Comparison of ENCODE assay signal across 12 cellular contexts in the genomic region with DNA sequence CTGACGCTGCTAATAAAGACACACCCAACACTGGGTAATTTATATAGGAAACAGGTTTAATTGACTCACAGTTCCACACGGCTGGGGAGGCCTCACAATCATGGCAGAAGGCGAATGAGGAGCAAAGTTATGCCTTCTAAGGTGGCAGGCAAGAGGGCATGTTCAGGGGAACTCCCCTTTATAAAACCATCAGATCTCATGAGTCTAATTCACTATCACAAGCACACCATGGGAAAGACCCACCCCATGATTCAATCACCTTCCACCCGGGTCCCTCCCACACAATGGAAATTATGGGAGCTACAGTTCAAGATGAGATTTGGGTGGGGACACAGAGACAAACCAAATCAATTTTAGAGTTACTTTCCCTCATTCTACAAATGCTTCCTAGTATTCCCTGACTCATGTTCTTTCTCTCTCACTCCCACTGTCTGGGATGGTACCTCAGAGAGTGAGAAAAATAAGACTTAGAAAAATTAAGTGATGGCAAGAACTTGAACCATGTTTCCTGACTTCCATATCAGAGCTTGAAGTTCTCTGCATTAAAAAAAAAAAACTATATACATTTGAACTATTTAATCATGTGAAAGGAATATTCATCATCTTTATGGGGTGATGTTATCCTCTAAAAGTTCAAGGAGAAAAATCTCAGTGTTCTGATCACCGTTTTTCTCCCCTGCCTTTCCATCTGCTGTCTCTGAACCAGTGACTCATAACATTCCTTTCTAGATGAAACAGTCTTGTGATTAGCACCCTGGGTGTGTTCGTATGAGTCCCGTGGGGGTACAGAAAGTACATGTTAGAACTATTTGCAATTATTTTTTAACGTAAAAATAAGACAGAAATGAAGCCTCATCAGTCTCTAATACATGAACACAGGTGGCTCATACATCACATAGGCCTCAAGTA.
DNase-seq lines count a peak whose midpoint lies in the region; ATAC-seq and TF ChIP-seq lines count a peak whose summit lies in the region.
"Had no signal": no experiment of that assay in that cellular context is flagged by ENCODE, and none has a peak within 500 bp of the region (broad histone marks: within the 10 kb centered on the region; RNA-seq: fewer than 3 reads in every experiment).

No MANE protein-coding gene starts in this region.

- no peak overlapping the region for H3K27ac ChIP-seq in spleen
- H3K27ac ChIP-seq: left lung had no signal

- intact Hi-C loops in spleen (cut with DNase I; ENCODE audit: low total_unique reads) = no loop called here

- ATAC-seq in GM21447 (IDR thresholded peaks at IDR 0.05; ENCODE audit: unreplicated experiment) (peak; percentile 94), HG03469 (IDR thresholded peaks at IDR 0.05; ENCODE audit: unreplicated experiment) (peak; percentile 94)
- ATAC-seq: left lung had no signal

- H3K9me3 ChIP-seq in spleen (no peaks in the 10 kb centered on the region), BE2C (no peaks in the 10 kb centered on the region)
- H3K9me3 ChIP-seq: left lung had no signal

- H3K36me3 ChIP-seq in spleen (peaks cover 0 to 40% (median 0%) of the 10 kb centered on the region in 6 donors), BE2C (no peaks in the 10 kb centered on the region)

- H3K4me3 ChIP-seq in spleen = no peak overlapping the region
- H3K4me3 ChIP-seq in BE2C (ENCODE audit: low read depth, low read length) = no peak overlapping the region
- H3K4me3 ChIP-seq: left lung had no signal

- DNase-seq in EH (ENCODE audit: low read depth) (peak; percentile 42), fibroblast of gingiva (ENCODE audit: low read depth) (peak; percentile 5), NAMALWA (ENCODE audit: low spot score) (no peak), spleen (no peak), NCI-H524 (lab: John Stamatoyannopoulos, UW) (no peak), BE2C (no peak)
- DNase-seq: activated effector memory CD4-positive, alpha-beta T cell treated with anti-CD3 and anti-CD28 coated beads, Interleukin-2, amount 50 U/mL, for 16 hours; DND-41; left lung; NCI-H1417 had no signal

- no peak for TF ChIP-seq POLR2A in spleen (IDR thresholded peaks at IDR 0.05)

- TF ChIP-seq CTCF in spleen (IDR thresholded peaks at IDR 0.05 in 8 of 11, conservative IDR thresholded peaks at IDR 0.05 in 3 of 11) = no peak
- TF ChIP-seq CTCF in BE2C (IDR thresholded peaks at IDR 0.05; ENCODE audit: low read depth, low read length) = no peak

- H3K4me1 ChIP-seq in spleen = no peaks in the 10 kb centered on the region
- no peaks in the 10 kb centered on the region; the same call in 1 of the 2 replicates for H3K4me1 ChIP-seq in BE2C
- H3K4me1 ChIP-seq: left lung had no signal

- 70 to 81% (median 75%) methylated on average over 8 of the region's 8 CpGs for WGBS in spleen, 5 donors

- H3K27me3 ChIP-seq in spleen (replicated peaks in 1 of 7) (no peaks in the 10 kb centered on the region), BE2C (no peaks in the 10 kb centered on the region)
- H3K27me3 ChIP-seq: left lung had no signal

Comparison
In these comparisons a context has a peak if more than half of its experiments do, and no peak if none do; other contexts are left out.
1. DNase-seq: peak in EH (single experiment) and fibroblast of gingiva (single experiment); none in NAMALWA (single experiment), spleen (single experiment), NCI-H524 (0 of 2) and BE2C (single experiment).